Comparison of ENCODE assay signal across 1 cellular context in the genomic region with DNA sequence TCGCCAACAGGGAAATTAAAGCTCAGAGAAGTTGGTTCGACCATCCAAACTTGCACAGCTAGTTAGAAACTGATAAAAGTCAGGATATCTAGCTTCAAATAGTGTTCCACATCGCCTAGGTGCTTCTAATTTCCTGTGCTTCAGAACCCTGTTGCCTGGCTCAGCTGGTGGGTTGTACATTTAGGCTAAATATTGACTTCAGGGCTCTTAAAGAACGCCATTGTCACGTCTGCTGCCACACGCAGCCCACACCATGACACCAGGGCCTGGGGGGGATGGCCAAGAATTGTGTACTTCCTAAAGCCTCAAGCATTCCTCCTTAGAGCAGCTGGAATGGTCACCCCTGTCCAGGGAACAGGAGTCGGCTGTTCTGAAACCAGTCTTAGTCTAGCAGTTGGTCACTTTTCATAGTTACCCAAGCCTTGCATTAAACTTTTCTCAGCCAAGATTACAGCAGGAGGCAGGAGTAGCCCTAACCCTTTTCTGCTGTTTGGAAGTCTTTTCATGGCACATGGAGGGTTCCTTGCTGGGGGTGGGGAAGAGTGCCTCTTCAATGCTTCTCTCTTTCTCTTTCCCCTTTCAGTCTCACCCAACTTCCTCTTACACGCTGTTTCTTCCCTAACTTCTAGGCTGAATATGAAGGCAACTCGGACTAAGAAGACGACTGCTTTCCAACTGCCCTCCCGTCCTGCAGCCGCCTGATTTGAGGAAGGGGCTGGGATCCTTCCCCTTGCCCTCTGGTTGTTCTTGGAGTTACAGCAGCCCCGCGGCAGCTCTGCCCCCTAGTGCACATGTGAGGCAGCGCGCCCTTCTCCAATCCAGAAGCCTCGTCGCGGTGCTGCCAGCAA.
A peak's percentile ranks its signal among the peaks of the same experiment; 100 is the strongest.
TF ChIP-seq lines count a peak whose summit lies in the region.

No MANE protein-coding gene starts in this region.

TF ChIP-seq in HepG2, 621 proteins besides CTCF, POLR2A, EP300 and RAD21 (continued from another document and continues in another):
- TF ChIP-seq, protein P1, sequence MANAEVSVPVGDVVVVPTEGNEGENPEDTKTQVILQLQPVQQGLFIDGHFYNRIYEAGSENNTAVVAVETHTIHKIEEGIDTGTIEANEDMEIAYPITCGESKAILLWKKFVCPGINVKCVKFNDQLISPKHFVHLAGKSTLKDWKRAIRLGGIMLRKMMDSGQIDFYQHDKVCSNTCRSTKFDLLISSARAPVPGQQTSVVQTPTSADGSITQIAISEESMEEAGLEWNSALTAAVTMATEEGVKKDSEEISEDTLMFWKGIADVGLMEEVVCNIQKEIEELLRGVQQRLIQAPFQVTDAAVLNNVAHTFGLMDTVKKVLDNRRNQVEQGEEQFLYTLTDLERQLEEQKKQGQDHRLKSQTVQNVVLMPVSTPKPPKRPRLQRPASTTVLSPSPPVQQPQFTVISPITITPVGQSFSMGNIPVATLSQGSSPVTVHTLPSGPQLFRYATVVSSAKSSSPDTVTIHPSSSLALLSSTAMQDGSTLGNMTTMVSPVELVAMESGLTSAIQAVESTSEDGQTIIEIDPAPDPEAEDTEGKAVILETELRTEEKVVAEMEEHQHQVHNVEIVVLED (CRISPR knock-in tag; IDR thresholded peaks at IDR 0.05; ENCODE audit: borderline replicate concordance): 0 out of 2 replicates have a peak, but pooled peaks have one; percentile 36
- TF ChIP-seq CENPX (CRISPR knock-in tag; IDR thresholded peaks at IDR 0.05): no peak
- peak; percentile 40; the same call in 1 of the 2 replicates for TF ChIP-seq TFAP4 (IDR thresholded peaks at IDR 0.05; ENCODE audit: borderline replicate concordance, low read depth)
- TF ChIP-seq, protein P2, sequence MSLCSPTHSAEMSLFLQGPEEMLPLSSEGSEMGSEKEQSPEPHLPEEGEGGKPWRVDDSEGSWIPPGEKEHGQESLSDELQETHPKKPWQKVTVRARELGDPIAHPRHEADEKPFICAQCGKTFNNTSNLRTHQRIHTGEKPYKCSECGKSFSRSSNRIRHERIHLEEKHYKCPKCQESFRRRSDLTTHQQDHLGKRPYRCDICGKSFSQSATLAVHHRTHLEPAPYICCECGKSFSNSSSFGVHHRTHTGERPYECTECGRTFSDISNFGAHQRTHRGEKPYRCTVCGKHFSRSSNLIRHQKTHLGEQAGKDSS (CRISPR knock-in tag; IDR thresholded peaks at IDR 0.05; ENCODE audit: borderline replicate concordance, low read depth): no peak; the same call in 1 of the 2 replicates
- no peak for TF ChIP-seq SP5 (CRISPR knock-in tag; IDR thresholded peaks at IDR 0.05; ENCODE audit: borderline replicate concordance, low read depth)
- TF ChIP-seq MEIS1 (CRISPR knock-in tag; IDR thresholded peaks at IDR 0.05; ENCODE audit: borderline replicate concordance): no peak; the same call in 1 of the 2 replicates
- peak; percentile 28 for TF ChIP-seq FOSL2 (CRISPR knock-in tag; IDR thresholded peaks at IDR 0.05)
- no peak for TF ChIP-seq KLF11 (CRISPR knock-in tag; IDR thresholded peaks at IDR 0.05)
- TF ChIP-seq ZNF501 (CRISPR knock-in tag; IDR thresholded peaks at IDR 0.05): 0 out of 2 replicates have a peak, but pooled peaks have one; percentile 26
- TF ChIP-seq PHF5A (CRISPR knock-in tag; IDR thresholded peaks at IDR 0.05; ENCODE audit: low read depth, unreplicated experiment): no peak
- no peak for TF ChIP-seq NCOR1 (IDR thresholded peaks at IDR 0.05; ENCODE audit: borderline replicate concordance, low read length)
- TF ChIP-seq ATF3 (CRISPR knock-in tag; IDR thresholded peaks at IDR 0.05): no peak
- no peak for TF ChIP-seq KMT2A (CRISPR knock-in tag; IDR thresholded peaks at IDR 0.05)
- no peak for TF ChIP-seq EED (CRISPR knock-in tag; IDR thresholded peaks at IDR 0.05)
- 0 out of 2 replicates have a peak, but pooled peaks have one; percentile 30 for TF ChIP-seq SMAD3 (CRISPR knock-in tag; IDR thresholded peaks at IDR 0.05)
- TF ChIP-seq ZNF670 (CRISPR knock-in tag; IDR thresholded peaks at IDR 0.05; ENCODE audit: borderline replicate concordance): no peak
- no peak for TF ChIP-seq EEA1 (CRISPR knock-in tag; IDR thresholded peaks at IDR 0.05; ENCODE audit: borderline replicate concordance)
- 0 out of 2 replicates have a peak, but pooled peaks have one; percentile 53 for TF ChIP-seq GTF3A (CRISPR knock-in tag; conservative IDR thresholded peaks at IDR 0.05)
- no peak for TF ChIP-seq NFKB2 (CRISPR knock-in tag; IDR thresholded peaks at IDR 0.05; ENCODE audit: borderline replicate concordance)
- TF ChIP-seq FOXP1 (IDR thresholded peaks at IDR 0.05): no peak
- TF ChIP-seq FOXP1 (CRISPR knock-in tag; IDR thresholded peaks at IDR 0.05): 0 out of 2 replicates have a peak, but pooled peaks have one; percentile 8
- no peak for TF ChIP-seq NR2F2 (IDR thresholded peaks at IDR 0.05; ENCODE audit: borderline replicate concordance, low read depth)
- no peak for TF ChIP-seq NCOA1 (CRISPR knock-in tag; IDR thresholded peaks at IDR 0.05)
- TF ChIP-seq SKI (IDR thresholded peaks at IDR 0.05; ENCODE audit: partially characterized antibody): no peak
- TF ChIP-seq, protein P3, sequence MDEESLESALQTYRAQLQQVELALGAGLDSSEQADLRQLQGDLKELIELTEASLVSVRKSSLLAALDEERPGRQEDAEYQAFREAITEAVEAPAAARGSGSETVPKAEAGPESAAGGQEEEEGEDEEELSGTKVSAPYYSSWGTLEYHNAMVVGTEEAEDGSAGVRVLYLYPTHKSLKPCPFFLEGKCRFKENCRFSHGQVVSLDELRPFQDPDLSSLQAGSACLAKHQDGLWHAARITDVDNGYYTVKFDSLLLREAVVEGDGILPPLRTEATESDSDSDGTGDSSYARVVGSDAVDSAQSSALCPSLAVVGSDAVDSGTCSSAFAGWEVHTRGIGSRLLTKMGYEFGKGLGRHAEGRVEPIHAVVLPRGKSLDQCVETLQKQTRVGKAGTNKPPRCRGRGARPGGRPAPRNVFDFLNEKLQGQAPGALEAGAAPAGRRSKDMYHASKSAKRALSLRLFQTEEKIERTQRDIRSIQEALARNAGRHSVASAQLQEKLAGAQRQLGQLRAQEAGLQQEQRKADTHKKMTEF (CRISPR knock-in tag; IDR thresholded peaks at IDR 0.05): peak; percentile 52; the same call in 1 of the 2 replicates
- no peak for TF ChIP-seq ZNF33A (CRISPR knock-in tag; IDR thresholded peaks at IDR 0.05; ENCODE audit: borderline replicate concordance)
- TF ChIP-seq, protein P4, sequence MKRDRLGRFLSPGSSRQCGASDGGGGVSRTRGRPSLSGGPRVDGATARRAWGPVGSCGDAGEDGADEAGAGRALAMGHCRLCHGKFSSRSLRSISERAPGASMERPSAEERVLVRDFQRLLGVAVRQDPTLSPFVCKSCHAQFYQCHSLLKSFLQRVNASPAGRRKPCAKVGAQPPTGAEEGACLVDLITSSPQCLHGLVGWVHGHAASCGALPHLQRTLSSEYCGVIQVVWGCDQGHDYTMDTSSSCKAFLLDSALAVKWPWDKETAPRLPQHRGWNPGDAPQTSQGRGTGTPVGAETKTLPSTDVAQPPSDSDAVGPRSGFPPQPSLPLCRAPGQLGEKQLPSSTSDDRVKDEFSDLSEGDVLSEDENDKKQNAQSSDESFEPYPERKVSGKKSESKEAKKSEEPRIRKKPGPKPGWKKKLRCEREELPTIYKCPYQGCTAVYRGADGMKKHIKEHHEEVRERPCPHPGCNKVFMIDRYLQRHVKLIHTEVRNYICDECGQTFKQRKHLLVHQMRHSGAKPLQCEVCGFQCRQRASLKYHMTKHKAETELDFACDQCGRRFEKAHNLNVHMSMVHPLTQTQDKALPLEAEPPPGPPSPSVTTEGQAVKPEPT (CRISPR knock-in tag; IDR thresholded peaks at IDR 0.05; ENCODE audit: low read depth): 0 out of 2 replicates have a peak, but pooled peaks have one; percentile 48
- TF ChIP-seq ZKSCAN8 (CRISPR knock-in tag; IDR thresholded peaks at IDR 0.05; ENCODE audit: borderline replicate concordance): 0 out of 2 replicates have a peak, but pooled peaks have one; percentile 23
- TF ChIP-seq KLF6 (CRISPR knock-in tag; IDR thresholded peaks at IDR 0.05): no peak
- 0 out of 2 replicates have a peak, but pooled peaks have one; percentile 53 for TF ChIP-seq ZNF598 (CRISPR knock-in tag; IDR thresholded peaks at IDR 0.05; ENCODE audit: borderline replicate concordance)
- no peak for TF ChIP-seq ZNF407 (CRISPR knock-in tag; IDR thresholded peaks at IDR 0.05; ENCODE audit: not compliant biosample characterization)
- peak; percentile 41; the same call in 1 of the 2 replicates for TF ChIP-seq SALL1 (CRISPR knock-in tag; IDR thresholded peaks at IDR 0.05)
- TF ChIP-seq SP4 (CRISPR knock-in tag; IDR thresholded peaks at IDR 0.05): peak; percentile 27; the same call in 1 of the 2 replicates
- TF ChIP-seq TGIF2 (CRISPR knock-in tag; IDR thresholded peaks at IDR 0.05): no peak
- TF ChIP-seq NFIC (IDR thresholded peaks at IDR 0.05; ENCODE audit: low read length): no peak
- no peak for TF ChIP-seq ZNF362 (CRISPR knock-in tag; IDR thresholded peaks at IDR 0.05; ENCODE audit: borderline replicate concordance)
- no peak for TF ChIP-seq REL (CRISPR knock-in tag; conservative IDR thresholded peaks at IDR 0.05)
- TF ChIP-seq, protein P5, sequence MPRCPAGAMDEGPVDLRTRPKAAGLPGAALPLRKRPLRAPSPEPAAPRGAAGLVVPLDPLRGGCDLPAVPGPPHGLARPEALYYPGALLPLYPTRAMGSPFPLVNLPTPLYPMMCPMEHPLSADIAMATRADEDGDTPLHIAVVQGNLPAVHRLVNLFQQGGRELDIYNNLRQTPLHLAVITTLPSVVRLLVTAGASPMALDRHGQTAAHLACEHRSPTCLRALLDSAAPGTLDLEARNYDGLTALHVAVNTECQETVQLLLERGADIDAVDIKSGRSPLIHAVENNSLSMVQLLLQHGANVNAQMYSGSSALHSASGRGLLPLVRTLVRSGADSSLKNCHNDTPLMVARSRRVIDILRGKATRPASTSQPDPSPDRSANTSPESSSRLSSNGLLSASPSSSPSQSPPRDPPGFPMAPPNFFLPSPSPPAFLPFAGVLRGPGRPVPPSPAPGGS (CRISPR knock-in tag; IDR thresholded peaks at IDR 0.05): 0 out of 2 replicates have a peak, but pooled peaks have one; percentile 32
- TF ChIP-seq GATAD1 (CRISPR knock-in tag; IDR thresholded peaks at IDR 0.05): no peak
